ENCODE assay signal across 11 cellular contexts in the genomic region with DNA sequence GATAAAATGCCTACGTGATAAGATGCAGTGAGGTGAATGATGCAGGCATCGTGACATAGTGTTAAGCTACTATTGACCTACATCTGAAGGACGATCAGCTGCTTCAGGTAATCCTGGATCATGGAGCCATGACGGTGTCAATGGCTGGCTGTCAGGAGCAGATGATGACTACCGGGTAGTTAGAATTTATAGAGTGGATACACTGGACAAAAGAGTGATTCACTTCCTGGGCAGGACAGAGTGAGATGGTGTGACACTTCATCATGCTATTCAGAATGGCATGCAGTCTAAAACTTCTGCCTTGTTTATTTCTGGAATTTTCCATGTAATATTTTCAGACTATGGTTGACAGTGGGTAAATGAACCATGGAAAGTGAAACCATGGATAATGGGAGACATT. TPM values are rescaled to one million over a fixed set of nuclear protein-coding genes. Genes with fewer than 3 reads are reported as not detected.
DNase-seq lines count a peak whose midpoint lies in the region; ATAC-seq and TF ChIP-seq lines count a peak whose summit lies in the region.
"Had no signal": no experiment of that assay in that cellular context is flagged by ENCODE, and none has a peak within 500 bp of the region (broad histone marks: within the 10 kb centered on the region; RNA-seq: fewer than 3 reads in every experiment).

No MANE protein-coding gene starts in this region.

- H3K36me3 ChIP-seq in adipocyte (ENCODE audit: control insufficient read depth, insufficient read depth, low read length, severe bottlenecking), result no peaks in the 10 kb centered on the region
- H3K36me3 ChIP-seq in CD8-positive, alpha-beta memory T cell (ENCODE audit: insufficient read depth, low read length), result no peaks in the 10 kb centered on the region

- H3K9me3 Mint-ChIP-seq in HFFc6 (peaks cover 9% of the 10 kb centered on the region), natural killer cell (peaks cover 5 to 6% of the 10 kb centered on the region in 2 donors)
- peaks cover 2 to 9% (median 4%) of the 10 kb centered on the region in 5 donors for H3K9me3 Mint-ChIP-seq in CD8-positive, alpha-beta memory T cell

- H3K27me3 ChIP-seq in adipocyte (replicated peaks; ENCODE audit: control insufficient read depth, insufficient read depth, low read length), result no peaks in the 10 kb centered on the region
- no peaks in the 10 kb centered on the region for H3K27me3 ChIP-seq in CD8-positive, alpha-beta memory T cell (ENCODE audit: insufficient read depth, low read length, poor library complexity, severe bottlenecking)
- H3K27me3 ChIP-seq: body of pancreas had no signal

- peak overlapping the region; percentile 63 for H3K4me3 Mint-ChIP-seq in HFFc6
- no peak overlapping the region for H3K4me3 Mint-ChIP-seq in CD8-positive, alpha-beta memory T cell
- H3K4me3 Mint-ChIP-seq in natural killer cell, result no peak overlapping the region

- POLR2A ChIA-PET in CD8-positive, alpha-beta memory T cell (lab: Charles Lee), result no interaction called here

- peaks cover 14% of the 10 kb centered on the region for H3K4me1 ChIP-seq in adipocyte (ENCODE audit: control insufficient read depth, insufficient read depth, low read length)
- no peaks in the 10 kb centered on the region for H3K4me1 ChIP-seq in CD8-positive, alpha-beta memory T cell (ENCODE audit: insufficient read depth, low read length)

- H3K4me3 ChIP-seq in adipocyte (ENCODE audit: low read length), result no peak overlapping the region
- no peak overlapping the region for H3K4me3 ChIP-seq in CD8-positive, alpha-beta memory T cell (ENCODE audit: low read length)
- H3K4me3 ChIP-seq: body of pancreas had no signal

- peak overlapping the region; percentile 82 for H3K27ac Mint-ChIP-seq in HFFc6
- no peak overlapping the region for H3K27ac Mint-ChIP-seq in CD8-positive, alpha-beta memory T cell
- no peak overlapping the region for H3K27ac Mint-ChIP-seq in natural killer cell

- TF ChIP-seq CTCF in HFFc6 (IDR thresholded peaks at IDR 0.05), result no peak
- no peak for TF ChIP-seq CTCF in natural killer cell (IDR thresholded peaks at IDR 0.05)

- intact Hi-C loops in natural killer cell (cut with micrococcal nuclease), result no loop called here

- DNase-seq in A172 (ENCODE audit: low spot score), result peak; percentile 92
- DNase-seq in HFFc6, result peak; percentile 82
- DNase-seq in adipocyte (ENCODE audit: low read depth), result peak; percentile 67
- peak; percentile 69 for DNase-seq in glomerular visceral epithelial cell (ENCODE audit: extremely low spot score)
- DNase-seq in CD8-positive, alpha-beta memory T cell, result no peak
- DNase-seq in natural killer cell, result no peak
- no peak for DNase-seq in substantia nigra (lab: John Stamatoyannopoulos, UW)
- no peak for DNase-seq in SKM-1 (lab: John Stamatoyannopoulos, UW; ENCODE audit: unreplicated experiment)
- DNase-seq: body of pancreas; NCI-H1105; NK-92 treated with Interleukin-12 subunit alpha and Interleukin-12 subunit beta, amount 100 ng/mL, for 24 hours had no signal

- H3K36me3 Mint-ChIP-seq in HFFc6 (ENCODE audit: low read depth), result peaks cover 34% of the 10 kb centered on the region
- H3K36me3 Mint-ChIP-seq in CD8-positive, alpha-beta memory T cell, result peaks cover 3 to 10% (median 4%) of the 10 kb centered on the region in 3 donors
- peaks cover 7% of the 10 kb centered on the region for H3K36me3 Mint-ChIP-seq in natural killer cell

- H3K4me1 Mint-ChIP-seq in HFFc6 (ENCODE audit: low read depth) (peaks cover 37% of the 10 kb centered on the region), natural killer cell (peaks cover 16 to 37% of the 10 kb centered on the region in 2 donors)
- peaks cover 23 to 39% (median 24%) of the 10 kb centered on the region in 3 donors for H3K4me1 Mint-ChIP-seq in CD8-positive, alpha-beta memory T cell

- no peak overlapping the region for H3K27ac ChIP-seq in CD8-positive, alpha-beta memory T cell (ENCODE audit: low read depth, low read length)
- H3K27ac ChIP-seq in substantia nigra (ENCODE audit: low read depth, low read length, poor library complexity, severe bottlenecking), result no peak overlapping the region
- H3K27ac ChIP-seq: body of pancreas had no signal

- no peak overlapping the region for H3K9ac ChIP-seq in adipocyte (ENCODE audit: low read length)

- no peaks in the 10 kb centered on the region; the same call in 1 of the 2 replicates for H3K27me3 Mint-ChIP-seq in HFFc6 (ENCODE audit: insufficient read depth)
- no peaks in the 10 kb centered on the region for H3K27me3 Mint-ChIP-seq in CD8-positive, alpha-beta memory T cell
- no peaks in the 10 kb centered on the region for H3K27me3 Mint-ChIP-seq in natural killer cell (ENCODE audit: low read depth in 2 of 2)

- H3K9me3 ChIP-seq in adipocyte (ENCODE audit: control insufficient read depth, low read length), result no peaks in the 10 kb centered on the region
- H3K9me3 ChIP-seq in CD8-positive, alpha-beta memory T cell (ENCODE audit: low read length), result no peaks in the 10 kb centered on the region
- H3K9me3 ChIP-seq: body of pancreas had no signal

- no peak for ATAC-seq in natural killer cell
- ATAC-seq: body of pancreas had no signal

- CTCF ChIA-PET in CD8-positive, alpha-beta memory T cell (lab: Charles Lee), result no interaction called here

RNA-seq across cellular contexts. Expression of gene METTL8, which starts 29.5 kb away (rescaled TPM):
- 52.6 and 79.1 TPM in 2 replicates for total RNA-seq in A172 (2014; rRNA removed; shearing (Covaris generic))
- total RNA-seq in HFFc6 (2021; fragmentation: NEBNext Ultra II Directional; extraction: Animal tissue kit (Norgen Biotek cat#: 25700)), result 10 to 100 TPM; 17.7 to 26.2 (median 22.3) TPM
- 10 to 100 TPM; 46.0 to 50.5 TPM for total RNA-seq in CD8-positive, alpha-beta memory T cell
- polyA plus RNA-seq in CD8-positive, alpha-beta memory T cell, result 16.6 TPM
- total RNA-seq in natural killer cell, result 10 to 100 TPM; 14.3 to 16.7 (median 15.2) TPM

RNA-seq across cellular contexts. Expression of gene DCAF17, which starts 29.8 kb away (rescaled TPM):
- 27.8 and 35.5 TPM in 2 replicates for total RNA-seq in A172 (2014; rRNA removed; shearing (Covaris generic))
- total RNA-seq in HFFc6 (2021; fragmentation: NEBNext Ultra II Directional; extraction: Animal tissue kit (Norgen Biotek cat#: 25700)), result 10 to 100 TPM; 12.8 to 17.6 (median 15.2) TPM
- 10 to 100 TPM; 19.3 to 19.8 TPM for total RNA-seq in CD8-positive, alpha-beta memory T cell
- polyA plus RNA-seq in CD8-positive, alpha-beta memory T cell, result 11.6 TPM
- 10 to 100 TPM; 20.0 to 33.8 (median 30.7) TPM for total RNA-seq in natural killer cell

Comparison
In these comparisons a context has a peak if more than half of its experiments do, and no peak if none do; other contexts are left out.
1. DNase-seq: peak in A172 (single experiment), HFFc6 (single experiment), adipocyte (single experiment) and glomerular visceral epithelial cell (single experiment); none in CD8-positive, alpha-beta memory T cell (0 of 5), natural killer cell (single experiment), substantia nigra (0 of 49) and SKM-1 (single experiment).